ENCODE assay signal across 24 cellular contexts in the genomic region with DNA sequence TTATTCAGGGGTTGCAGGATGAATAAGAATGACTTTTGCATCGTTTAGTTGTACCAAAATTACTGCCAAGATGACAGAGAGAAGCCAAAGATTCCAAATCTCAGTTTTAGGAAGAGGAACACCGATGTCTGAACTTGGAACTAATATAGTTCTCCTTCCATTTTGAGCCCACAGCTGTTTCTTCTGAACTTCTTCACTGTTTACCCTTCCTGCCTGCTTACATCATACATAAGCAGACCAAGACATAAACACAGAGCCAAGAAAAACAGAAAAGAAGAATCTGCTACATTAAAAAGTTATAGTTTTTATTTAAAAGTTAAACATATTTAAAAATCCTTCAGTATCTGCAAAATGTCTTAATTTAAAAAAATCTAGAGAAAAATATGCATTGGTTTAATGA.
DNase-seq lines count a peak whose midpoint lies in the region; ATAC-seq and TF ChIP-seq lines count a peak whose summit lies in the region.
"Had no signal": no experiment of that assay in that cellular context is flagged by ENCODE, and none has a peak within 500 bp of the region (broad histone marks: within the 10 kb centered on the region; RNA-seq: fewer than 3 reads in every experiment).

No MANE protein-coding gene starts in this region.

- no peaks in the 10 kb centered on the region for H3K79me2 ChIP-seq in osteoblast (ENCODE audit: insufficient read depth, low read length)
- H3K79me2 ChIP-seq: parathyroid adenoma had no signal

- no peaks in the 10 kb centered on the region for H3K9me3 ChIP-seq in osteoblast (ENCODE audit: low read depth, low read length)
- H3K9me3 ChIP-seq: adrenal gland had no signal

- no peaks in the 10 kb centered on the region for H3K27me3 Mint-ChIP-seq in stimulated activated naive B cell treated with anti-CD40 and anti-IgM and Interleukin-4, amounts not matched to agents 10 μg/mL and 1 μg/mL and 100 μg/mL, for 72 hours
- H3K27me3 Mint-ChIP-seq: activated CD4-positive, alpha-beta T cell treated with anti-CD3 and anti-CD28 coated beads, Interleukin-2, amount 10 ng/mL, durations not matched to agents 24 days and 14 days; natural killer cell treated with Interleukin-12 subunit alpha and Interleukin-12 subunit beta and Interleukin-15 and Interleukin-18, amount 100 ng/mL, for 72 hours had no signal

- H3K4me3 ChIP-seq in AG10803 (ENCODE audit: low read length): no peak overlapping the region
- no peak overlapping the region for H3K4me3 ChIP-seq in fibroblast of mammary gland (ENCODE audit: control insufficient read depth, low read depth, low read length)
- H3K4me3 ChIP-seq in osteoblast (ENCODE audit: insufficient read depth, low read length): no peak overlapping the region
- H3K4me3 ChIP-seq: adrenal gland had no signal

- ATAC-seq in omental fat pad (ENCODE audit: low FRiP score): no peak
- ATAC-seq in stimulated activated naive B cell treated with anti-CD40 and anti-IgM and Interleukin-4, amounts not matched to agents 10 μg/mL and 1 μg/mL and 100 μg/mL, for 72 hours (replicated peaks): no peak
- ATAC-seq: natural killer cell treated with Interleukin-12 subunit alpha and Interleukin-12 subunit beta and Interleukin-15 and Interleukin-18, amount 100 ng/mL, for 72 hours; right cardiac atrium had no signal

- H3K4me3 Mint-ChIP-seq in stimulated activated naive B cell treated with anti-CD40 and anti-IgM and Interleukin-4, amounts not matched to agents 10 μg/mL and 1 μg/mL and 100 μg/mL, for 72 hours: no peak overlapping the region
- H3K4me3 Mint-ChIP-seq: activated CD4-positive, alpha-beta T cell treated with anti-CD3 and anti-CD28 coated beads, Interleukin-2, amount 10 ng/mL, durations not matched to agents 24 days and 14 days; natural killer cell treated with Interleukin-12 subunit alpha and Interleukin-12 subunit beta and Interleukin-15 and Interleukin-18, amount 100 ng/mL, for 72 hours had no signal

- no peak for TF ChIP-seq CTCF in AG10803 (conservative IDR thresholded peaks at IDR 0.05; ENCODE audit: low read length)
- TF ChIP-seq CTCF in fibroblast of mammary gland (conservative IDR thresholded peaks at IDR 0.05; ENCODE audit: control insufficient read depth, insufficient read depth, low read depth, low read length): no peak
- no peak for TF ChIP-seq CTCF in osteoblast (IDR thresholded peaks at IDR 0.05; ENCODE audit: extremely low read depth, low read depth, low read length)
- TF ChIP-seq CTCF in GM10266 (IDR thresholded peaks at IDR 0.05; ENCODE audit: control insufficient read depth, insufficient read depth, low read depth, missing control alignments): no peak
- TF ChIP-seq CTCF in omental fat pad (IDR thresholded peaks at IDR 0.05): no peak

- peak; percentile 6 for DNase-seq in AG10803 (ENCODE audit: low read depth)
- peak; percentile 16 for DNase-seq in fibroblast of mammary gland (ENCODE audit: low read depth)
- DNase-seq in osteoblast (ENCODE audit: insufficient read length, low spot score, missing footprints): peak; percentile 68
- DNase-seq in GM10266 (ENCODE audit: extremely low spot score): no peak
- DNase-seq in omental fat pad (ENCODE audit: low spot score): no peak
- DNase-seq in T1000 (lab: John Stamatoyannopoulos, UW): no peak
- no peak for DNase-seq in stimulated activated naive B cell treated with anti-CD40 and anti-IgM and Interleukin-4, amounts not matched to agents 10 μg/mL and 1 μg/mL and 100 μg/mL, for 72 hours
- DNase-seq: activated CD4-positive, alpha-beta T cell treated with anti-CD3 and anti-CD28 coated beads, Interleukin-2, amount 10 ng/mL, durations not matched to agents 24 days and 14 days; activated naive CD4-positive, alpha-beta T cell; activated T-cell treated with anti-CD3 and anti-CD28 coated beads, Interleukin-2, amount 50 U/mL, for 48 hours; adrenal gland; caudate nucleus; COR-L47; GF-D8; Karpas-422; NCI-H1048; NCI-H1694 treated with DMSO at 0.1 percent for 48 hours; right cardiac atrium; stimulated activated CD4-positive, alpha-beta T cell treated with anti-CD3 and anti-CD28 coated beads, Interleukin-15, amount 100 ng/mL, for 24 hours; stimulated activated CD8-positive, alpha-beta memory T cell treated with anti-CD3 and anti-CD28 coated beads, Interleukin-4, amount 100 ng/mL, for 48 hours; trophoblast cell had no signal

- H3K27ac Mint-ChIP-seq in stimulated activated naive B cell treated with anti-CD40 and anti-IgM and Interleukin-4, amounts not matched to agents 10 μg/mL and 1 μg/mL and 100 μg/mL, for 72 hours: no peak overlapping the region
- H3K27ac Mint-ChIP-seq: activated CD4-positive, alpha-beta T cell treated with anti-CD3 and anti-CD28 coated beads, Interleukin-2, amount 10 ng/mL, durations not matched to agents 24 days and 14 days; natural killer cell treated with Interleukin-12 subunit alpha and Interleukin-12 subunit beta and Interleukin-15 and Interleukin-18, amount 100 ng/mL, for 72 hours had no signal

- H3K4me2 ChIP-seq in osteoblast (ENCODE audit: insufficient read depth, low read length): no peak overlapping the region

- H3K4me1 Mint-ChIP-seq in stimulated activated naive B cell treated with anti-CD40 and anti-IgM and Interleukin-4, amounts not matched to agents 10 μg/mL and 1 μg/mL and 100 μg/mL, for 72 hours: peaks cover 0 to 10% of the 10 kb centered on the region in 2 donors
- H3K4me1 Mint-ChIP-seq: activated CD4-positive, alpha-beta T cell treated with anti-CD3 and anti-CD28 coated beads, Interleukin-2, amount 10 ng/mL, durations not matched to agents 24 days and 14 days had no signal

- H4K20me1 ChIP-seq in osteoblast (ENCODE audit: insufficient read depth, low read length): peaks cover 2% of the 10 kb centered on the region

- no peaks in the 10 kb centered on the region for H3K27me3 ChIP-seq in osteoblast (ENCODE audit: insufficient read depth, low read length)
- H3K27me3 ChIP-seq: adrenal gland had no signal

- H3K27ac ChIP-seq in angular gyrus (ENCODE audit: low read depth, low read length): peak overlapping the region; percentile 2
- no peak overlapping the region for H3K27ac ChIP-seq in osteoblast (ENCODE audit: low read depth, low read length)
- H3K27ac ChIP-seq: adrenal gland, parathyroid adenoma had no signal

- H3K36me3 ChIP-seq in osteoblast (ENCODE audit: insufficient read depth, low read length): no peaks in the 10 kb centered on the region
- H3K36me3 ChIP-seq: adrenal gland had no signal

- H2AFZ ChIP-seq in osteoblast (ENCODE audit: low read length): no peak overlapping the region
- H2AFZ ChIP-seq: parathyroid adenoma had no signal

- peaks cover 27 to 46% of the 10 kb centered on the region in 2 donors for H3K36me3 Mint-ChIP-seq in stimulated activated naive B cell treated with anti-CD40 and anti-IgM and Interleukin-4, amounts not matched to agents 10 μg/mL and 1 μg/mL and 100 μg/mL, for 72 hours

- peaks cover 4% of the 10 kb centered on the region for H3K4me1 ChIP-seq in osteoblast (ENCODE audit: insufficient read depth, low read length)
- H3K4me1 ChIP-seq: parathyroid adenoma had no signal

- H3K9me3 Mint-ChIP-seq in stimulated activated naive B cell treated with anti-CD40 and anti-IgM and Interleukin-4, amounts not matched to agents 10 μg/mL and 1 μg/mL and 100 μg/mL, for 72 hours: no peaks in the 10 kb centered on the region
- H3K9me3 Mint-ChIP-seq: activated CD4-positive, alpha-beta T cell treated with anti-CD3 and anti-CD28 coated beads, Interleukin-2, amount 10 ng/mL, durations not matched to agents 24 days and 14 days; natural killer cell treated with Interleukin-12 subunit alpha and Interleukin-12 subunit beta and Interleukin-15 and Interleukin-18, amount 100 ng/mL, for 72 hours had no signal

Comparison
In these comparisons a context has a peak if more than half of its experiments do, and no peak if none do; other contexts are left out.
1. DNase-seq: peak in AG10803 (single experiment), fibroblast of mammary gland (single experiment) and osteoblast (single experiment); none in GM10266 (single experiment), omental fat pad (single experiment), T1000 (single experiment) and stimulated activated naive B cell treated with anti-CD40 and anti-IgM and Interleukin-4, amounts not matched to agents 10 μg/mL and 1 μg/mL and 100 μg/mL, for 72 hours (single experiment).